ENCODE assay signal across 2 cellular contexts in the genomic region with DNA sequence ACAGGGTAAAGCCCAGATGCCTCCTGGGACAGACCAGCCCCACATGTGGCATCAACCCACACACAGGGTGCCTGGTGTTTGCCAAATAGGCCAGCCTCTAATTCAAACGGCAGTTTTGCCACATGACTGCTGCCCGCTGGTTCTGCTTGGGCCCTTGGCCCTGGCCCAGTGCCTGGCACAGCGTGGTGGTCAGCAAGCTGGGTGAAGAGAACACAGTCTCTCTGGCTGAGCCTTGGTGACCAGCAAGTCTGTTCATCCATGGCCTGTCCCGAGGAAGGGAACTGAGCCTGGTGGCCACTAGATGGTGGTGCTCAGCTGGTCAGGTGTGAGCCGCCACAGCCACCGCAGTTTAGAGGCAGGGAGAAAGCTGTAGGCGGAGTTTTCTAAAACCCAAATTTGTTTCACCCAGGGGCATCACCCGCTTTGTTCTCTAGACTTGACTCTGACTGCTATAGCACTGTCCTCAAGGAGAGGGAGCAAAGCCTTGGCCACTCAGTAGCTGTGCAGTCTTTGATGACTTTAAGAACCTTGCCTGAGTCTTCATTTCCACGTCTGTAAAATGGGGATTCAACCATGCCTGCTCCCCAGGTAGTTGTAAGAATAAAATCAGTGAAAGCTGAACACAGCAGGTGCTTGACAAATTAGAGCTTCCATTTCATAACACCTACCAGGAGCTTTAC.
TF ChIP-seq lines count a peak whose summit lies in the region.

No MANE protein-coding gene starts in this region.

TF ChIP-seq in IMR-90, 13 proteins besides CTCF, POLR2A, EP300 and RAD21:
- no peak for TF ChIP-seq RFX5 (IDR thresholded peaks at IDR 0.05; ENCODE audit: low read depth, low read length)
- TF ChIP-seq CHD1 (IDR thresholded peaks at IDR 0.05; ENCODE audit: low read depth, low read length): no peak
- TF ChIP-seq RCOR1 (IDR thresholded peaks at IDR 0.05; ENCODE audit: insufficient replicate concordance, low read length): no peak
- no peak for TF ChIP-seq NFE2L2 (IDR thresholded peaks at IDR 0.05; ENCODE audit: low read depth, low read length)
- peak; percentile 94 for TF ChIP-seq SMC3 (IDR thresholded peaks at IDR 0.05; ENCODE audit: low read depth, low read length)
- TF ChIP-seq MXI1 (IDR thresholded peaks at IDR 0.05; ENCODE audit: borderline replicate concordance, low read depth, low read length): no peak
- TF ChIP-seq, protein P1, sequence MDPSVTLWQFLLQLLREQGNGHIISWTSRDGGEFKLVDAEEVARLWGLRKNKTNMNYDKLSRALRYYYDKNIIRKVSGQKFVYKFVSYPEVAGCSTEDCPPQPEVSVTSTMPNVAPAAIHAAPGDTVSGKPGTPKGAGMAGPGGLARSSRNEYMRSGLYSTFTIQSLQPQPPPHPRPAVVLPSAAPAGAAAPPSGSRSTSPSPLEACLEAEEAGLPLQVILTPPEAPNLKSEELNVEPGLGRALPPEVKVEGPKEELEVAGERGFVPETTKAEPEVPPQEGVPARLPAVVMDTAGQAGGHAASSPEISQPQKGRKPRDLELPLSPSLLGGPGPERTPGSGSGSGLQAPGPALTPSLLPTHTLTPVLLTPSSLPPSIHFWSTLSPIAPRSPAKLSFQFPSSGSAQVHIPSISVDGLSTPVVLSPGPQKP (IDR thresholded peaks at IDR 0.05; ENCODE audit: borderline replicate concordance, low read depth, low read length): no peak
- TF ChIP-seq, protein P2, sequence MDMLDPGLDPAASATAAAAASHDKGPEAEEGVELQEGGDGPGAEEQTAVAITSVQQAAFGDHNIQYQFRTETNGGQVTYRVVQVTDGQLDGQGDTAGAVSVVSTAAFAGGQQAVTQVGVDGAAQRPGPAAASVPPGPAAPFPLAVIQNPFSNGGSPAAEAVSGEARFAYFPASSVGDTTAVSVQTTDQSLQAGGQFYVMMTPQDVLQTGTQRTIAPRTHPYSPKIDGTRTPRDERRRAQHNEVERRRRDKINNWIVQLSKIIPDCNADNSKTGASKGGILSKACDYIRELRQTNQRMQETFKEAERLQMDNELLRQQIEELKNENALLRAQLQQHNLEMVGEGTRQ (IDR thresholded peaks at IDR 0.05; ENCODE audit: low read depth, low read length): no peak; the same call in 1 of the 2 replicates
- peak; percentile 34; the same call in 1 of the 2 replicates for TF ChIP-seq MAZ (IDR thresholded peaks at IDR 0.05; ENCODE audit: borderline replicate concordance, low read depth, low read length)

TF ChIP-seq in neural cell, 6 proteins besides CTCF, POLR2A, EP300 and RAD21:
- TF ChIP-seq, protein P3, sequence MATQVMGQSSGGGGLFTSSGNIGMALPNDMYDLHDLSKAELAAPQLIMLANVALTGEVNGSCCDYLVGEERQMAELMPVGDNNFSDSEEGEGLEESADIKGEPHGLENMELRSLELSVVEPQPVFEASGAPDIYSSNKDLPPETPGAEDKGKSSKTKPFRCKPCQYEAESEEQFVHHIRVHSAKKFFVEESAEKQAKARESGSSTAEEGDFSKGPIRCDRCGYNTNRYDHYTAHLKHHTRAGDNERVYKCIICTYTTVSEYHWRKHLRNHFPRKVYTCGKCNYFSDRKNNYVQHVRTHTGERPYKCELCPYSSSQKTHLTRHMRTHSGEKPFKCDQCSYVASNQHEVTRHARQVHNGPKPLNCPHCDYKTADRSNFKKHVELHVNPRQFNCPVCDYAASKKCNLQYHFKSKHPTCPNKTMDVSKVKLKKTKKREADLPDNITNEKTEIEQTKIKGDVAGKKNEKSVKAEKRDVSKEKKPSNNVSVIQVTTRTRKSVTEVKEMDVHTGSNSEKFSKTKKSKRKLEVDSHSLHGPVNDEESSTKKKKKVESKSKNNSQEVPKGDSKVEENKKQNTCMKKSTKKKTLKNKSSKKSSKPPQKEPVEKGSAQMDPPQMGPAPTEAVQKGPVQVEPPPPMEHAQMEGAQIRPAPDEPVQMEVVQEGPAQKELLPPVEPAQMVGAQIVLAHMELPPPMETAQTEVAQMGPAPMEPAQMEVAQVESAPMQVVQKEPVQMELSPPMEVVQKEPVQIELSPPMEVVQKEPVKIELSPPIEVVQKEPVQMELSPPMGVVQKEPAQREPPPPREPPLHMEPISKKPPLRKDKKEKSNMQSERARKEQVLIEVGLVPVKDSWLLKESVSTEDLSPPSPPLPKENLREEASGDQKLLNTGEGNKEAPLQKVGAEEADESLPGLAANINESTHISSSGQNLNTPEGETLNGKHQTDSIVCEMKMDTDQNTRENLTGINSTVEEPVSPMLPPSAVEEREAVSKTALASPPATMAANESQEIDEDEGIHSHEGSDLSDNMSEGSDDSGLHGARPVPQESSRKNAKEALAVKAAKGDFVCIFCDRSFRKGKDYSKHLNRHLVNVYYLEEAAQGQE (IDR thresholded peaks at IDR 0.05; ENCODE audit: borderline replicate concordance): no peak
- TF ChIP-seq POLR2AphosphoS5 (IDR thresholded peaks at IDR 0.05): no peak
- no peak for TF ChIP-seq MXI1 (conservative IDR thresholded peaks at IDR 0.05; ENCODE audit: poor library complexity, severe bottlenecking)
- no peak for TF ChIP-seq EZH2 (IDR thresholded peaks at IDR 0.05; ENCODE audit: borderline replicate concordance, insufficient read depth, low read length, poor library complexity, severe bottlenecking)
- peak; percentile 86 for TF ChIP-seq SMC3 (conservative IDR thresholded peaks at IDR 0.05; ENCODE audit: poor library complexity)
- TF ChIP-seq TAF1 (IDR thresholded peaks at IDR 0.05; ENCODE audit: low read depth): peak; percentile 35
